Comparison of ENCODE assay signal across 7 cellular contexts in the genomic region with DNA sequence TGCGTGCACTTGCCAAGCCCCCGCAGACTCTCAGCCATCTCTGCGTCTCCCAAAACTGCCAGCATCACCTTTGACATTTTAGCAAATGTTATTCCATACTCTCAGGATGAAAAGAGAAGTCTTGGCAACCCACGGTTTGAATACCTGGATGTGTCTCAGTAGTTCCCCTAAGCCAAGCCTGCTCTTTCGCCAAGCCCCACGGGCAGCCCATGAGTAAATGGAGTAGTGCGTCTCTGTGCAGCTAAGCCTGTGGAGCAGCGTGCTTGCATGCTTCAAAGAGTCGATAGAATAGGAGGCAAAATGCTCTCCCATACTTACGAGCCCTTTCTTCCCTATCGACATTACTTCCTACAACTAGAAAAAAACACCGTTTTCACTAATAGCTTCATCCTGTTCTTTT.
"Had no signal": no experiment of that assay in that cellular context is flagged by ENCODE, and none has a peak within 500 bp of the region (broad histone marks: within the 10 kb centered on the region; RNA-seq: fewer than 3 reads in every experiment).

No MANE protein-coding gene starts in this region.

- H3K27ac Mint-ChIP-seq: GM23338, H9, IgD-negative memory B cell had no signal

- H3K27me3 Mint-ChIP-seq: IgD-negative memory B cell had no signal

- ATAC-seq: GM23338, HepG2 had no signal

- H3K4me2 ChIP-seq: GM23338 had no signal

- H3K9me3 Mint-ChIP-seq: H9 had no signal

- DNase-seq: H9, HCEC 1CT, KBM-7 had no signal

- H3K36me3 Mint-ChIP-seq: IgD-negative memory B cell had no signal

- H3K27ac ChIP-seq: HL-60 had no signal

- H3K4me3 Mint-ChIP-seq: GM23338, H9, IgD-negative memory B cell had no signal

- H3K4me3 ChIP-seq: GM23338 had no signal

- H2AFZ ChIP-seq: GM23338 had no signal

- H3K4me1 Mint-ChIP-seq: GM23338, IgD-negative memory B cell had no signal
